In genomic region chr11:88835709-88836108, GRCh38 we compare ENCODE assay signal across 5 cellular contexts.
DNase-seq lines count a peak whose midpoint lies in the region; ATAC-seq, FAIRE-seq and TF ChIP-seq lines count a peak whose summit lies in the region.
"Not testable (repeated sequence)": the region's sequence is repeated elsewhere in the genome, so short reads cannot be mapped to it uniquely, and the experiment has no call there.

No MANE protein-coding gene starts in this region.

- intact Hi-C loops in CD4-positive, alpha-beta T cell (cut with DNase I, micrococcal nuclease), result not testable (repeated sequence)

- CTCF ChIA-PET in CD4-positive, alpha-beta T cell (lab: Charles Lee); T-cell (lab: Charles Lee): not testable (repeated sequence)

- not testable (repeated sequence) for TF ChIP-seq POLR2A in GM12892 (IDR thresholded peaks at IDR 0.05; ENCODE audit: low read depth, low read length)

- not testable (repeated sequence) for H3K9me3 ChIP-seq in CD4-positive, alpha-beta T cell (ENCODE audit: control insufficient read depth, low read length)

- FAIRE-seq in GM12892 (lab: Jason Lieb, UNC), result peak; percentile 69

- POLR2A ChIA-PET in CD4-positive, alpha-beta T cell (lab: Charles Lee), result interaction anchor here (1.2 kb wide), 1 partner anchor 8 kb away, joined by 3 read pairs; no protein-coding TSS in a partner anchor
- POLR2A ChIA-PET in T-cell (lab: Charles Lee); activated naive CD8-positive, alpha-beta T cell treated with anti-CD3 and anti-CD28 coated beads, Interleukin-2, amount 10 ng/mL, durations not matched to agents 7 days and 5 days (lab: Charles Lee): not testable (repeated sequence)

- not testable (repeated sequence) for H3K9me3 Mint-ChIP-seq in CD4-positive, alpha-beta T cell; T-cell; activated naive CD8-positive, alpha-beta T cell treated with anti-CD3 and anti-CD28 coated beads, Interleukin-2, amount 10 ng/mL, durations not matched to agents 7 days and 5 days

- TF ChIP-seq CTCF in CD4-positive, alpha-beta T cell (IDR thresholded peaks at IDR 0.05), result not testable (repeated sequence)

- H3K36me3 Mint-ChIP-seq in CD4-positive, alpha-beta T cell (ENCODE audit: low read depth); T-cell; activated naive CD8-positive, alpha-beta T cell treated with anti-CD3 and anti-CD28 coated beads, Interleukin-2, amount 10 ng/mL, durations not matched to agents 7 days and 5 days: not testable (repeated sequence)

- H3K27me3 ChIP-seq in CD4-positive, alpha-beta T cell (ENCODE audit: control insufficient read depth, insufficient read depth, low read length), result not testable (repeated sequence)

- peaks cover 35% of the 10 kb centered on the region for H3K4me1 Mint-ChIP-seq in CD4-positive, alpha-beta T cell (ENCODE audit: low read depth)
- peaks cover 22 to 31% (median 23%) of the 10 kb centered on the region in 3 donors for H3K4me1 Mint-ChIP-seq in T-cell
- H3K4me1 Mint-ChIP-seq in activated naive CD8-positive, alpha-beta T cell treated with anti-CD3 and anti-CD28 coated beads, Interleukin-2, amount 10 ng/mL, durations not matched to agents 7 days and 5 days, result peaks cover 10% of the 10 kb centered on the region

- not testable (repeated sequence) for DNase-seq in CD4-positive, alpha-beta T cell; GM12892 (ENCODE audit: insufficient read length); T-cell; activated naive CD8-positive, alpha-beta T cell treated with anti-CD3 and anti-CD28 coated beads, Interleukin-2, amount 10 ng/mL, durations not matched to agents 7 days and 5 days
- peak; percentile 7 for DNase-seq in foreskin melanocyte

- H3K4me3 Mint-ChIP-seq in CD4-positive, alpha-beta T cell, result peak overlapping the region; percentile 40
- H3K4me3 Mint-ChIP-seq in T-cell; activated naive CD8-positive, alpha-beta T cell treated with anti-CD3 and anti-CD28 coated beads, Interleukin-2, amount 10 ng/mL, durations not matched to agents 7 days and 5 days: not testable (repeated sequence)

- H3K27ac Mint-ChIP-seq in CD4-positive, alpha-beta T cell, result peak overlapping the region; percentile 19
- not testable (repeated sequence) for H3K27ac Mint-ChIP-seq in T-cell
- H3K27ac Mint-ChIP-seq in activated naive CD8-positive, alpha-beta T cell treated with anti-CD3 and anti-CD28 coated beads, Interleukin-2, amount 10 ng/mL, durations not matched to agents 7 days and 5 days, result peak overlapping the region; percentile 10

- not testable (repeated sequence) for ATAC-seq in CD4-positive, alpha-beta T cell (ENCODE audit: poor library complexity); activated naive CD8-positive, alpha-beta T cell treated with anti-CD3 and anti-CD28 coated beads, Interleukin-2, amount 10 ng/mL, durations not matched to agents 7 days and 5 days (ENCODE audit: low read depth)
- peak in 3 of 4 experiments; percentile 41 to 62 (median 54) for ATAC-seq in T-cell (replicated peaks in 1 of 4)

- H3K27ac ChIP-seq in CD4-positive, alpha-beta T cell (ENCODE audit: low read depth, low read length), result not testable (repeated sequence)

- not testable (repeated sequence) for H3K27me3 Mint-ChIP-seq in CD4-positive, alpha-beta T cell; T-cell; activated naive CD8-positive, alpha-beta T cell treated with anti-CD3 and anti-CD28 coated beads, Interleukin-2, amount 10 ng/mL, durations not matched to agents 7 days and 5 days
